ENCODE assay signal across 17 cellular contexts in the genomic region with DNA sequence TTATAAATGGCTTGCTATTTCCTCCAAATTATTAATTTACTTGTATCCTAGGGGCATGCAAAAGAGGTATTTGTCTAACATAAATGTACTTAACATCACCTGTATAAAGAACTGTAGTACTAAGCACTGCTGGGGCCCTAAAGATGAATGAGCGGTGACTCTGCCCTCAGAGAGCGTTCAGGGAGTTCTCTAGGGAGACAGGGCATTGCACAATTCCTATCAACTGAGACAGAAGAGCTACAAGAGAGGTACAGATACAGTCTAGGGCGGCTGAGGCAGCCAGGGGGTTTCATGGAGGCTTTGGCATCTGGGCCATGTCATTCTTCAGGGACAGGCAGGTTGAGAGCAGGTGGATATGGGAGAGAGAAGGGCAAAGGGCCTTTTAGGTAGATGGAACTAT. TPM values are rescaled to one million over a fixed set of nuclear protein-coding genes. Genes with fewer than 3 reads are reported as not detected.
DNase-seq lines count a peak whose midpoint lies in the region; ATAC-seq, FAIRE-seq and TF ChIP-seq lines count a peak whose summit lies in the region.
"Had no signal": no experiment of that assay in that cellular context is flagged by ENCODE, and none has a peak within 500 bp of the region (broad histone marks: within the 10 kb centered on the region; RNA-seq: fewer than 3 reads in every experiment).

No MANE protein-coding gene starts in this region.

- peak; percentile 19 for DNase-seq in NB4 (ENCODE audit: low read depth)
- DNase-seq in bronchial epithelial cell (ENCODE audit: low read depth) = peak; percentile 65
- peak; percentile 61 for DNase-seq in fibroblast of mammary gland (ENCODE audit: low read depth)
- peak; percentile 2 for DNase-seq in skeletal muscle cell (ENCODE audit: low read depth)
- DNase-seq in endodermal cell = no peak
- DNase-seq in substantia nigra (lab: John Stamatoyannopoulos, UW) = no peak
- DNase-seq: BE2C; CD4-positive, alpha-beta memory T cell; DMS79; NCI-H2029 treated with DMSO at 0.1 percent for 48 hours; NCI-H510A treated with DMSO at 0.1 percent for 48 hours; NCI-H82; SHP77; SK-N-SH had no signal

- peaks cover under 1% of the 10 kb centered on the region for H3K27me3 Mint-ChIP-seq in endodermal cell (ENCODE audit: insufficient read depth)
- H3K27me3 Mint-ChIP-seq: CD4-positive, alpha-beta memory T cell had no signal

- H3K4me1 ChIP-seq in endodermal cell (ENCODE audit: control insufficient read depth, insufficient read depth, low read length) = no peaks in the 10 kb centered on the region
- H3K4me1 ChIP-seq: BE2C, HAP-1 had no signal

- no peaks in the 10 kb centered on the region for H3K27me3 ChIP-seq in bronchial epithelial cell (ENCODE audit: control insufficient read depth, insufficient read depth, low read length)
- H3K27me3 ChIP-seq in endodermal cell (ENCODE audit: control insufficient read depth, insufficient read depth, low read length, poor library complexity, severe bottlenecking) = no peaks in the 10 kb centered on the region
- H3K27me3 ChIP-seq: BE2C had no signal

- no peak overlapping the region for H3K27ac ChIP-seq in endodermal cell (ENCODE audit: low read depth, low read length)
- H3K27ac ChIP-seq in substantia nigra (ENCODE audit: low read depth, low read length, poor library complexity, severe bottlenecking) = no peak overlapping the region

- H3K9me3 ChIP-seq in endodermal cell (ENCODE audit: control insufficient read depth, low read length) = no peaks in the 10 kb centered on the region
- H3K9me3 ChIP-seq: BE2C, HAP-1, SK-N-SH had no signal

- TF ChIP-seq CTCF in NB4 (IDR thresholded peaks at IDR 0.05; ENCODE audit: low read depth, low read length) = no peak
- TF ChIP-seq CTCF in bronchial epithelial cell (IDR thresholded peaks at IDR 0.05; ENCODE audit: insufficient read depth, low read length, severe bottlenecking) = no peak
- no peak for TF ChIP-seq CTCF in fibroblast of mammary gland (conservative IDR thresholded peaks at IDR 0.05; ENCODE audit: control insufficient read depth, insufficient read depth, low read depth, low read length)
- TF ChIP-seq CTCF in endodermal cell (conservative IDR thresholded peaks at IDR 0.05) = no peak

- no peak for TF ChIP-seq POLR2A in NB4 (IDR thresholded peaks at IDR 0.05; ENCODE audit: extremely low read depth, insufficient read length)

- H3K4me3 ChIP-seq in NB4 (ENCODE audit: low read depth, low read length) (no peak overlapping the region), bronchial epithelial cell (ENCODE audit: low read depth, low read length) (no peak overlapping the region), fibroblast of mammary gland (ENCODE audit: control insufficient read depth, low read depth, low read length) (no peak overlapping the region), skeletal muscle cell (ENCODE audit: low read depth, low read length) (no peak overlapping the region), endodermal cell (ENCODE audit: low read length) (no peak overlapping the region)
- H3K4me3 ChIP-seq: HAP-1, K562 had no signal

- FAIRE-seq in bronchial epithelial cell (lab: Jason Lieb, UNC) = no peak

- no peak overlapping the region for H3K9ac ChIP-seq in endodermal cell (ENCODE audit: extremely low read depth, low read length, poor library complexity, severe bottlenecking)
- H3K9ac ChIP-seq: SK-N-SH had no signal

- no peaks in the 10 kb centered on the region for H3K4me1 Mint-ChIP-seq in endodermal cell
- H3K4me1 Mint-ChIP-seq: CD4-positive, alpha-beta memory T cell had no signal

- no peak overlapping the region for H3K4me3 Mint-ChIP-seq in endodermal cell
- H3K4me3 Mint-ChIP-seq: CD4-positive, alpha-beta memory T cell had no signal

- H3K9me3 Mint-ChIP-seq in endodermal cell = no peaks in the 10 kb centered on the region
- H3K9me3 Mint-ChIP-seq: CD4-positive, alpha-beta memory T cell had no signal

- H3K36me3 ChIP-seq in bronchial epithelial cell (ENCODE audit: control insufficient read depth, insufficient read depth, low read length) = peaks cover 23% of the 10 kb centered on the region
- H3K36me3 ChIP-seq in endodermal cell (ENCODE audit: control insufficient read depth, insufficient read depth, low read length) = peaks cover 19% of the 10 kb centered on the region

- no peak for ATAC-seq in GM21360 (IDR thresholded peaks at IDR 0.05; ENCODE audit: unreplicated experiment)
- ATAC-seq: K562 had no signal

- WGBS in endodermal cell (ENCODE audit: insufficient coverage in 1 of 2, insufficient read length in 1 of 2), 2 experiments = 92 to 100% methylated on average over 2 to 3 of the region's 3 CpGs

- H3K36me3 Mint-ChIP-seq in endodermal cell (ENCODE audit: low read depth) = peaks cover 50% of the 10 kb centered on the region

- no peak overlapping the region for H3K27ac Mint-ChIP-seq in endodermal cell
- H3K27ac Mint-ChIP-seq: CD4-positive, alpha-beta memory T cell had no signal

RNA-seq across cellular contexts. Expression of a gene that starts 39.9 kb away (rescaled TPM):
- total RNA-seq in bronchial epithelial cell (68.0 and 75.6 TPM in 2 replicates), endodermal cell (10 to 100 TPM; 77.3 to 83.0 TPM)
- polyA plus RNA-seq in endodermal cell (2013, experiment 1 of 2) = 48.3 TPM
- 49.7 TPM for polyA plus RNA-seq in endodermal cell (2013, experiment 2 of 2)

Comparison
In these comparisons a context has a peak if more than half of its experiments do, and no peak if none do; other contexts are left out.
1. DNase-seq: peak in NB4 (single experiment), bronchial epithelial cell (single experiment), fibroblast of mammary gland (single experiment) and skeletal muscle cell (single experiment); none in endodermal cell (single experiment) and substantia nigra (0 of 49).